In the genomic region with DNA sequence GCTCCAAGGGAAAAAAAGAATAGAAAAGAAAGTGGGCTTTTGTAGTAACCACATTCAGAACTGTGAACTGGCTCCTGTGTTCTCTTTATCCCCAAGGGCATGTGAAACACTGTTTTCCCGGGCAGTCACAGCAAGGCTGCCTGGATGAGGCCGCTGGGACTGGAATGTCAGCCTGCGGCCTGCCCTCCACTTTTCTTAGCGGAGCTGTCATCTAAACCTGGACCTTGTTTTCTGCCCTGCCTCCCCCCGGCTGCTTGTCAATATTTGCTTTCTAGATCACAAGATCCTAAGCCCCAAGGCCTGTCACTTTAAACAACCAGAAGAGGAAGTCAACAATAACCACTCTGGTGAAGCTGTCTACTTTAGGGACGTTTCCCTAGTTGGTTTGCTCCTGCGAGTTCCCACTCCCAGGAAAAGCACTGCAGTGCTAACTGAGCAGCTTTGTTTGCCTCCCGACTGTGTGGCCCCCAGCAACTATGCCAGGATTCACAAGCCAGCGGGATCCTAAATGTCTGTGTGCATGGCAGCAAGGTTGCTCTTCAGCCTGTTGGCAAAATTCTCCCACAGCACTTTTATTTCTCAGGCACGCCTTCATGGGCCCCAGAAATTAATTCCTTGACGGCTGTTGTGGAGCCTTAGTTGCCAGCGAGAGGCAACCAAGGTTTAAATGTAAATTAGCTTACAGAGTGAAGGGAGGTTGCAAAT, we compare ENCODE assay signal across 1 cellular context.
TF ChIP-seq lines count a peak whose summit lies in the region.

No MANE protein-coding gene starts in this region.

TF ChIP-seq in HepG2, 621 proteins besides CTCF, POLR2A, EP300 and RAD21 (continued from another document and continues in another):
- TF ChIP-seq MLLT10 (CRISPR knock-in tag; IDR thresholded peaks at IDR 0.05), result no peak
- TF ChIP-seq ZNF350 (CRISPR knock-in tag; IDR thresholded peaks at IDR 0.05; ENCODE audit: borderline replicate concordance, low read depth), result peak; percentile 97
- TF ChIP-seq ETV6 (CRISPR knock-in tag; conservative IDR thresholded peaks at IDR 0.05), result peak; percentile 69; the same call in 1 of the 2 replicates
- peak; percentile 18; the same call in 1 of the 2 replicates for TF ChIP-seq ZNF839 (CRISPR knock-in tag; IDR thresholded peaks at IDR 0.05; ENCODE audit: borderline replicate concordance)
- peak; percentile 87 for TF ChIP-seq ZNF644 (CRISPR knock-in tag; IDR thresholded peaks at IDR 0.05; ENCODE audit: low read depth)
- peak; percentile 77 for TF ChIP-seq SP4 (CRISPR knock-in tag; IDR thresholded peaks at IDR 0.05)
- TF ChIP-seq, protein P1, sequence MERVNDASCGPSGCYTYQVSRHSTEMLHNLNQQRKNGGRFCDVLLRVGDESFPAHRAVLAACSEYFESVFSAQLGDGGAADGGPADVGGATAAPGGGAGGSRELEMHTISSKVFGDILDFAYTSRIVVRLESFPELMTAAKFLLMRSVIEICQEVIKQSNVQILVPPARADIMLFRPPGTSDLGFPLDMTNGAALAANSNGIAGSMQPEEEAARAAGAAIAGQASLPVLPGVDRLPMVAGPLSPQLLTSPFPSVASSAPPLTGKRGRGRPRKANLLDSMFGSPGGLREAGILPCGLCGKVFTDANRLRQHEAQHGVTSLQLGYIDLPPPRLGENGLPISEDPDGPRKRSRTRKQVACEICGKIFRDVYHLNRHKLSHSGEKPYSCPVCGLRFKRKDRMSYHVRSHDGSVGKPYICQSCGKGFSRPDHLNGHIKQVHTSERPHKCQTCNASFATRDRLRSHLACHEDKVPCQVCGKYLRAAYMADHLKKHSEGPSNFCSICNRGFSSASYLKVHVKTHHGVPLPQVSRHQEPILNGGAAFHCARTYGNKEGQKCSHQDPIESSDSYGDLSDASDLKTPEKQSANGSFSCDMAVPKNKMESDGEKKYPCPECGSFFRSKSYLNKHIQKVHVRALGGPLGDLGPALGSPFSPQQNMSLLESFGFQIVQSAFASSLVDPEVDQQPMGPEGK (CRISPR knock-in tag; IDR thresholded peaks at IDR 0.05), result peak; percentile 99
- TF ChIP-seq E2F5 (CRISPR knock-in tag; conservative IDR thresholded peaks at IDR 0.05), result peak; percentile 61; the same call in 1 of the 2 replicates
- peak; percentile 79; the same call in 1 of the 2 replicates for TF ChIP-seq KMT2A (CRISPR knock-in tag; IDR thresholded peaks at IDR 0.05)
- TF ChIP-seq ZNF232 (CRISPR knock-in tag; IDR thresholded peaks at IDR 0.05; ENCODE audit: borderline replicate concordance), result peak; percentile 97
- no peak for TF ChIP-seq NFRKB (IDR thresholded peaks at IDR 0.05)
- peak; percentile 95 for TF ChIP-seq HOXA3 (CRISPR knock-in tag; IDR thresholded peaks at IDR 0.05)
- peak; percentile 95; the same call in 1 of the 2 replicates for TF ChIP-seq SAFB2 (CRISPR knock-in tag; IDR thresholded peaks at IDR 0.05; ENCODE audit: borderline replicate concordance, low read depth)
- no peak; the same call in 1 of the 2 replicates for TF ChIP-seq JUNB (CRISPR knock-in tag; IDR thresholded peaks at IDR 0.05; ENCODE audit: borderline replicate concordance)
- no peak for TF ChIP-seq ATAD3A (CRISPR knock-in tag; IDR thresholded peaks at IDR 0.05)
- TF ChIP-seq ZNF576 (CRISPR knock-in tag; IDR thresholded peaks at IDR 0.05), result no peak
- peak; percentile 75; the same call in 1 of the 2 replicates for TF ChIP-seq DMAP1 (CRISPR knock-in tag; IDR thresholded peaks at IDR 0.05)
- peak; percentile 70; the same call in 1 of the 2 replicates for TF ChIP-seq PAF1 (CRISPR knock-in tag; IDR thresholded peaks at IDR 0.05)
- TF ChIP-seq FOXC1 (CRISPR knock-in tag; IDR thresholded peaks at IDR 0.05; ENCODE audit: borderline replicate concordance), result peak; percentile 96
- TF ChIP-seq ZSCAN21 (CRISPR knock-in tag; IDR thresholded peaks at IDR 0.05; ENCODE audit: borderline replicate concordance), result peak; percentile 97
- peak; percentile 64; the same call in 1 of the 2 replicates for TF ChIP-seq ZNF572 (CRISPR knock-in tag; IDR thresholded peaks at IDR 0.05)
- no peak for TF ChIP-seq E2F2 (CRISPR knock-in tag; IDR thresholded peaks at IDR 0.05; ENCODE audit: borderline replicate concordance)
- no peak for TF ChIP-seq ZNF180 (CRISPR knock-in tag; IDR thresholded peaks at IDR 0.05; ENCODE audit: borderline replicate concordance, low read depth)
- TF ChIP-seq MTA3 (CRISPR knock-in tag; IDR thresholded peaks at IDR 0.05), result no peak
- no peak for TF ChIP-seq GPN1 (CRISPR knock-in tag; IDR thresholded peaks at IDR 0.05; ENCODE audit: borderline replicate concordance)
- no peak for TF ChIP-seq ZNF672 (CRISPR knock-in tag; IDR thresholded peaks at IDR 0.05)
- no peak for TF ChIP-seq MBNL3 (CRISPR knock-in tag; conservative IDR thresholded peaks at IDR 0.05)
- no peak for TF ChIP-seq NFIB (CRISPR knock-in tag; IDR thresholded peaks at IDR 0.05; ENCODE audit: borderline replicate concordance)
- no peak; the same call in none of the 2 replicates for TF ChIP-seq PHF8 (CRISPR knock-in tag; IDR thresholded peaks at IDR 0.05)
- peak; percentile 94 for TF ChIP-seq HIC2 (CRISPR knock-in tag; IDR thresholded peaks at IDR 0.05; ENCODE audit: low read depth)
- TF ChIP-seq ZNF10 (CRISPR knock-in tag; IDR thresholded peaks at IDR 0.05; ENCODE audit: borderline replicate concordance, low read depth), result no peak
- peak; percentile 41; the same call in 1 of the 2 replicates for TF ChIP-seq ZNF652 (CRISPR knock-in tag; IDR thresholded peaks at IDR 0.05; ENCODE audit: borderline replicate concordance, low read depth)
- TF ChIP-seq TEAD2 (CRISPR knock-in tag; IDR thresholded peaks at IDR 0.05), result peak; percentile 72; the same call in 1 of the 2 replicates
- peak; percentile 51; the same call in 1 of the 2 replicates for TF ChIP-seq SMC3 (IDR thresholded peaks at IDR 0.05; ENCODE audit: low read length)
- TF ChIP-seq, protein P2, sequence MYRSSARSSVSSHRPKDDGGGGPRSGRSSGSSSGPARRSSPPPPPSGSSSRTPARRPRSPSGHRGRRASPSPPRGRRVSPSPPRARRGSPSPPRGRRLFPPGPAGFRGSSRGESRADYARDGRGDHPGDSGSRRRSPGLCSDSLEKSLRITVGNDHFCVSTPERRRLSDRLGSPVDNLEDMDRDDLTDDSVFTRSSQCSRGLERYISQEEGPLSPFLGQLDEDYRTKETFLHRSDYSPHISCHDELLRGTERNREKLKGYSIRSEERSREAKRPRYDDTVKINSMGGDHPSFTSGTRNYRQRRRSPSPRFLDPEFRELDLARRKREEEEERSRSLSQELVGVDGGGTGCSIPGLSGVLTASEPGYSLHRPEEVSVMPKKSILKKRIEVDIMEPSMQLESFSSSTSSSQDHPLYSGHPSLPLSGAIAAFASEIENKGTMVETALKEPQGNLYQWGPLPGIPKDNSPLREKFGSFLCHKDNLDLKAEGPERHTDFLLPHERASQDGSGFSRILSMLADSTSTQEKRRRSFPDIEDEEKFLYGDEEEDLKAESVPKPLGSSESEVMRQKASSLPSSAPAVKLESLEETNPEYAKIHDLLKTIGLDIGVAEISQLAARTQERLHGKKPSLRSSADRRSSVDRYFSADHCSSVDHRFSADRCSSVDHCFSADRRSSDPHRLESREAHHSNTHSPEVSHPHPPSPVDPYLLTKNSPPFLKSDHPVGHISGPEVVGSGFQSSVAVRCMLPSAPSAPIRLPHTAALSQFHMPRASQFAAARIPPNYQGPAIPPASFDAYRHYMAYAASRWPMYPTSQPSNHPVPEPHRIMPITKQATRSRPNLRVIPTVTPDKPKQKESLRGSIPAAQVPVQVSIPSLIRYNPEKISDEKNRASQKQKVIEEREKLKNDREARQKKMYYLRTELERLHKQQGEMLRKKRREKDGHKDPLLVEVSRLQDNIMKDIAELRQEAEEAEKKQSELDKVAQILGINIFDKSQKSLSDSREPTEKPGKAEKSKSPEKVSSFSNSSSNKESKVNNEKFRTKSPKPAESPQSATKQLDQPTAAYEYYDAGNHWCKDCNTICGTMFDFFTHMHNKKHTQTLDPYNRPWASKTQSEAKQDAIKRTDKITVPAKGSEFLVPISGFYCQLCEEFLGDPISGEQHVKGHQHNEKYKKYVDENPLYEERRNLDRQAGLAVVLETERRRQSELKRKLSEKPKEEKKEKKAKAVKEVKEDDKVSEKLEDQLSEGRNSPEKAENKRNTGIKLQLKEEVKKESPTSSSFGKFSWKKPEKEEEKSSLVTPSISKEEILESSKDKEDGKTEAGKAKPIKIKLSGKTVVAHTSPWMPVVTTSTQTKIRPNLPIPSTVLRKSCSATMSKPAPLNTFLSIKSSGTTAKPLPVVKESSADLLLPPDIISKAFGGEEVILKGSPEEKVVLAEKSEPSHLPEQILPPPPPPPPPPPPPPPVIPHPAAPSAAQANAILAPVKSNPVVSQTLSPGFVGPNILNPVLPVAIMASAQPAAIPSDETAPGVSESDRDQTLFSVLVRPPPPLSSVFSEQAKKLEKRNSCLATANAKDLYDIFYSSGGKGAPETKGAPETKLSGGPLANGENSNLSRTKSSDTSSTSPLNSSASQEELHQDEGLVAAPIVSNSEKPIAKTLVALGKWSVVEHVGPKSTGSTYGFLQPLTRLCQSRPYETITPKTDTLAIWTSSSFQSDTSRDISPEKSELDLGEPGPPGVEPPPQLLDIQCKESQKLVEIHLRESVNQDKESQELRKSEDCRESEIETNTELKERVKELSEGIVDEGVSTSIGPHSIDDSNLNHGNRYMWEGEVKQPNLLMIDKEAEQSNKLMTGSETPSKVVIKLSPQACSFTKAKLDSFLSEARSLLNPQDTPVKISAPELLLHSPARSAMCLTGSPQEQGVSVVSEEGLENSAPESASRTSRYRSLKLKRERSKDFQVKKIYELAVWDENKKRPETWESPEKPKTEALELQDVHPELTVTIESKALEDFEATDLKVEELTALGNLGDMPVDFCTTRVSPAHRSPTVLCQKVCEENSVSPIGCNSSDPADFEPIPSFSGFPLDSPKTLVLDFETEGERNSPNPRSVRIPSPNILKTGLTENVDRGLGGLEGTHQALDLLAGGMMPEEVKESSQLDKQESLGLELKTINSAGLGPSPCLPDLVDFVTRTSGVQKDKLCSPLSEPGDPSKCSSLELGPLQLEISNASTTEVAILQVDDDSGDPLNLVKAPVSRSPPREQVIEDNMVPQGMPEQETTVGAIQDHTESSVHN (CRISPR knock-in tag; IDR thresholded peaks at IDR 0.05), result peak; percentile 96; the same call in 1 of the 2 replicates
- 0 out of 2 replicates have a peak, but pooled peaks have one; percentile 56 for TF ChIP-seq KLF9 (CRISPR knock-in tag; IDR thresholded peaks at IDR 0.05; ENCODE audit: low read depth)
- peak; percentile 59; the same call in 1 of the 2 replicates for TF ChIP-seq CHD2 (IDR thresholded peaks at IDR 0.05; ENCODE audit: low read depth, low read length)
- peak; percentile 88 for TF ChIP-seq HIVEP1 (CRISPR knock-in tag; IDR thresholded peaks at IDR 0.05)
- peak; percentile 92; the same call in 1 of the 2 replicates for TF ChIP-seq ZNF383 (CRISPR knock-in tag; IDR thresholded peaks at IDR 0.05; ENCODE audit: borderline replicate concordance)
- TF ChIP-seq NR2F1 (CRISPR knock-in tag; IDR thresholded peaks at IDR 0.05), result peak; percentile 45 to 64; a peak in 1 of 4 replicates
- TF ChIP-seq ZNF740 (CRISPR knock-in tag; IDR thresholded peaks at IDR 0.05), result peak; percentile 92
- peak; percentile 74 for TF ChIP-seq ZSCAN31 (CRISPR knock-in tag; IDR thresholded peaks at IDR 0.05; ENCODE audit: low read depth)
- TF ChIP-seq, protein P3, sequence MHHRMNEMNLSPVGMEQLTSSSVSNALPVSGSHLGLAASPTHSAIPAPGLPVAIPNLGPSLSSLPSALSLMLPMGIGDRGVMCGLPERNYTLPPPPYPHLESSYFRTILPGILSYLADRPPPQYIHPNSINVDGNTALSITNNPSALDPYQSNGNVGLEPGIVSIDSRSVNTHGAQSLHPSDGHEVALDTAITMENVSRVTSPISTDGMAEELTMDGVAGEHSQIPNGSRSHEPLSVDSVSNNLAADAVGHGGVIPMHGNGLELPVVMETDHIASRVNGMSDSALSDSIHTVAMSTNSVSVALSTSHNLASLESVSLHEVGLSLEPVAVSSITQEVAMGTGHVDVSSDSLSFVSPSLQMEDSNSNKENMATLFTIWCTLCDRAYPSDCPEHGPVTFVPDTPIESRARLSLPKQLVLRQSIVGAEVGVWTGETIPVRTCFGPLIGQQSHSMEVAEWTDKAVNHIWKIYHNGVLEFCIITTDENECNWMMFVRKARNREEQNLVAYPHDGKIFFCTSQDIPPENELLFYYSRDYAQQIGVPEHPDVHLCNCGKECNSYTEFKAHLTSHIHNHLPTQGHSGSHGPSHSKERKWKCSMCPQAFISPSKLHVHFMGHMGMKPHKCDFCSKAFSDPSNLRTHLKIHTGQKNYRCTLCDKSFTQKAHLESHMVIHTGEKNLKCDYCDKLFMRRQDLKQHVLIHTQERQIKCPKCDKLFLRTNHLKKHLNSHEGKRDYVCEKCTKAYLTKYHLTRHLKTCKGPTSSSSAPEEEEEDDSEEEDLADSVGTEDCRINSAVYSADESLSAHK (CRISPR knock-in tag; IDR thresholded peaks at IDR 0.05; ENCODE audit: borderline replicate concordance), result 0 out of 2 replicates have a peak, but pooled peaks have one; percentile 38
